ENCODE assay signal across 24 cellular contexts in genomic region chr10:1270490-1270889, GRCh38.
DNase-seq lines count a peak whose midpoint lies in the region; ATAC-seq and TF ChIP-seq lines count a peak whose summit lies in the region.
"Had no signal": no experiment of that assay in that cellular context is flagged by ENCODE, and none has a peak within 500 bp of the region (broad histone marks: within the 10 kb centered on the region; RNA-seq: fewer than 3 reads in every experiment).

No MANE protein-coding gene starts in this region.

- H3K4me1 ChIP-seq in endodermal cell (ENCODE audit: control insufficient read depth, insufficient read depth, low read length), result no peaks in the 10 kb centered on the region
- H3K4me1 ChIP-seq in neuronal stem cell (ENCODE audit: control insufficient read depth in 2 of 2, insufficient read depth in 1 of 2, low read depth in 1 of 2, low read length in 2 of 2), result no peaks in the 10 kb centered on the region

- H3K27me3 ChIP-seq in endodermal cell (ENCODE audit: control insufficient read depth, insufficient read depth, low read length, poor library complexity, severe bottlenecking), result no peaks in the 10 kb centered on the region
- H3K27me3 ChIP-seq in neuronal stem cell (ENCODE audit: control insufficient read depth in 3 of 3, insufficient read depth in 3 of 3, low read depth in 1 of 3, low read length in 3 of 3), result no peaks in the 10 kb centered on the region
- H3K27me3 ChIP-seq: BE2C, BLaER1 had no signal

- H3K9ac ChIP-seq in endodermal cell (ENCODE audit: extremely low read depth, low read length, poor library complexity, severe bottlenecking) (no peak overlapping the region), neuronal stem cell (ENCODE audit: low read depth, low read length, poor library complexity) (no peak overlapping the region)
- H3K9ac ChIP-seq: BLaER1 had no signal

- no peaks in the 10 kb centered on the region for H3K36me3 Mint-ChIP-seq in endodermal cell (ENCODE audit: low read depth)
- no peaks in the 10 kb centered on the region for H3K36me3 Mint-ChIP-seq in natural killer cell treated with Interleukin-12 subunit alpha and Interleukin-12 subunit beta and Interleukin-15 and Interleukin-18, amount 100 ng/mL, for 72 hours
- H3K36me3 Mint-ChIP-seq: CD14-positive monocyte; CD4-positive, alpha-beta memory T cell; CD4-positive, CD25-positive, alpha-beta regulatory T cell; CD8-positive, alpha-beta memory T cell had no signal

- H3K9me3 ChIP-seq in endodermal cell (ENCODE audit: control insufficient read depth, low read length), result no peaks in the 10 kb centered on the region
- H3K9me3 ChIP-seq in neuronal stem cell (replicated peaks in 1 of 2; ENCODE audit: control insufficient read depth in 2 of 2, insufficient read depth in 1 of 2, low read depth in 1 of 2, low read length in 2 of 2), result no peaks in the 10 kb centered on the region
- H3K9me3 ChIP-seq: BE2C, BLaER1 had no signal

- no peaks in the 10 kb centered on the region for H3K79me1 ChIP-seq in neuronal stem cell (ENCODE audit: low read depth, low read length)

- ATAC-seq in HG03565 (IDR thresholded peaks at IDR 0.05; ENCODE audit: unreplicated experiment) (no peak), HG03442 (IDR thresholded peaks at IDR 0.05; ENCODE audit: unreplicated experiment) (no peak)
- ATAC-seq in natural killer cell treated with Interleukin-12 subunit alpha and Interleukin-12 subunit beta and Interleukin-15 and Interleukin-18, amount 100 ng/mL, for 72 hours, result no peak
- ATAC-seq: GM12878 had no signal

- peaks cover 1% of the 10 kb centered on the region for H3K4me1 Mint-ChIP-seq in endodermal cell
- H3K4me1 Mint-ChIP-seq in natural killer cell treated with Interleukin-12 subunit alpha and Interleukin-12 subunit beta and Interleukin-15 and Interleukin-18, amount 100 ng/mL, for 72 hours (ENCODE audit: low read depth in 2 of 2), result no peaks in the 10 kb centered on the region
- H3K4me1 Mint-ChIP-seq: CD4-positive, CD25-positive, alpha-beta regulatory T cell; CD8-positive, alpha-beta memory T cell had no signal

- H4K8ac ChIP-seq in neuronal stem cell (ENCODE audit: low read depth, low read length), result no peak overlapping the region

- H3K27ac ChIP-seq in endodermal cell (ENCODE audit: low read depth, low read length) (no peak overlapping the region), neuronal stem cell (replicated peaks; ENCODE audit: low read length) (no peak overlapping the region)
- H3K27ac ChIP-seq: BLaER1 had no signal

- H3K36me3 ChIP-seq in endodermal cell (ENCODE audit: control insufficient read depth, insufficient read depth, low read length) (no peaks in the 10 kb centered on the region), neuronal stem cell (replicated peaks in 1 of 2; ENCODE audit: control insufficient read depth in 2 of 2, insufficient read depth in 2 of 2, low read length in 2 of 2) (no peaks in the 10 kb centered on the region)
- H3K36me3 ChIP-seq: BE2C, BLaER1 had no signal

- no peak overlapping the region for H2BK12ac ChIP-seq in neuronal stem cell (ENCODE audit: low read length)

- H3K18ac ChIP-seq in neuronal stem cell (ENCODE audit: low read length), result no peak overlapping the region

- H2BK120ac ChIP-seq in neuronal stem cell (ENCODE audit: low read depth, low read length), result no peak overlapping the region

- TF ChIP-seq CTCF in endodermal cell (conservative IDR thresholded peaks at IDR 0.05), result no peak

- no peak overlapping the region for H3K4me3 Mint-ChIP-seq in endodermal cell
- no peak overlapping the region for H3K4me3 Mint-ChIP-seq in natural killer cell treated with Interleukin-12 subunit alpha and Interleukin-12 subunit beta and Interleukin-15 and Interleukin-18, amount 100 ng/mL, for 72 hours
- H3K4me3 Mint-ChIP-seq: CD14-positive monocyte; CD4-positive, alpha-beta memory T cell; CD4-positive, CD25-positive, alpha-beta regulatory T cell; CD8-positive, alpha-beta memory T cell had no signal

- peak; percentile 26 for DNase-seq in endodermal cell
- DNase-seq in mucosa of gallbladder (ENCODE audit: low spot score), result peak; percentile 6
- DNase-seq in neuronal stem cell (ENCODE audit: low spot score), result no peak
- DNase-seq in natural killer cell treated with Interleukin-12 subunit alpha and Interleukin-12 subunit beta and Interleukin-15 and Interleukin-18, amount 100 ng/mL, for 72 hours (ENCODE audit: low spot score), result no peak
- DNase-seq: 8988T; ACHN; BE2C; C1 segment of cervical spinal cord; CD4-positive, alpha-beta memory T cell; CD4-positive, CD25-positive, alpha-beta regulatory T cell; CD8-positive, alpha-beta memory T cell; COR-L47; DMS 273 treated with DMSO at 0.1 percent for 48 hours; DMS153; DMS53; DMS79; DND-41; EL; GDM1 had no signal

- H3K27ac Mint-ChIP-seq in endodermal cell, result no peak overlapping the region
- H3K27ac Mint-ChIP-seq in natural killer cell treated with Interleukin-12 subunit alpha and Interleukin-12 subunit beta and Interleukin-15 and Interleukin-18, amount 100 ng/mL, for 72 hours, result no peak overlapping the region
- H3K27ac Mint-ChIP-seq: CD14-positive monocyte; CD4-positive, alpha-beta memory T cell had no signal

- H3K9me3 Mint-ChIP-seq in endodermal cell, result no peaks in the 10 kb centered on the region
- H3K9me3 Mint-ChIP-seq in natural killer cell treated with Interleukin-12 subunit alpha and Interleukin-12 subunit beta and Interleukin-15 and Interleukin-18, amount 100 ng/mL, for 72 hours, result no peaks in the 10 kb centered on the region
- H3K9me3 Mint-ChIP-seq: CD4-positive, CD25-positive, alpha-beta regulatory T cell; CD8-positive, alpha-beta memory T cell had no signal

- no peaks in the 10 kb centered on the region for H3K27me3 Mint-ChIP-seq in endodermal cell (ENCODE audit: insufficient read depth)
- H3K27me3 Mint-ChIP-seq in natural killer cell treated with Interleukin-12 subunit alpha and Interleukin-12 subunit beta and Interleukin-15 and Interleukin-18, amount 100 ng/mL, for 72 hours, result peaks cover 6 to 10% of the 10 kb centered on the region in 2 donors
- H3K27me3 Mint-ChIP-seq: CD4-positive, alpha-beta memory T cell had no signal

- H3K4me2 ChIP-seq in neuronal stem cell (ENCODE audit: insufficient read depth, low read length, poor library complexity, severe bottlenecking), result no peak overlapping the region
- H3K4me2 ChIP-seq: BLaER1 had no signal

- no peak overlapping the region for H3K4ac ChIP-seq in neuronal stem cell (ENCODE audit: low read length)

- H3K4me3 ChIP-seq in endodermal cell (ENCODE audit: low read length), result no peak overlapping the region
- no peak overlapping the region for H3K4me3 ChIP-seq in neuronal stem cell (ENCODE audit: low read length in 2 of 2)
- H3K4me3 ChIP-seq: BLaER1, GM12878 had no signal

- H4K91ac ChIP-seq in neuronal stem cell (ENCODE audit: low read depth, low read length, poor library complexity), result no peak overlapping the region

- H2AFZ ChIP-seq in neuronal stem cell (ENCODE audit: low read length), result no peak overlapping the region

- 89 to 95% methylated on average over 4 to 9 of the region's 9 CpGs for WGBS in endodermal cell (ENCODE audit: insufficient coverage in 1 of 2, insufficient read length in 1 of 2), 2 experiments
- WGBS in neuronal stem cell (ENCODE audit: extremely low coverage in 2 of 2, insufficient read length in 2 of 2, insufficient replicate concordance in 1 of 2), 2 donors, result no CpG with 5 or more reads among the region's 9 CpGs

- no peak overlapping the region for H3K14ac ChIP-seq in neuronal stem cell (ENCODE audit: low read length)

- no peak overlapping the region for H3K23ac ChIP-seq in neuronal stem cell (ENCODE audit: low read depth, low read length, poor library complexity)

- no peak overlapping the region for H2BK5ac ChIP-seq in neuronal stem cell (ENCODE audit: low read length)

- H2AK5ac ChIP-seq in neuronal stem cell (ENCODE audit: low read depth, low read length), result no peak overlapping the region

- H2BK15ac ChIP-seq in neuronal stem cell (ENCODE audit: low read length), result peak overlapping the region; percentile 16

Comparison
In these comparisons a context has a peak if more than half of its experiments do, and no peak if none do; other contexts are left out.
1. DNase-seq: peak in endodermal cell (single experiment) and mucosa of gallbladder (single experiment); none in neuronal stem cell (single experiment) and natural killer cell treated with Interleukin-12 subunit alpha and Interleukin-12 subunit beta and Interleukin-15 and Interleukin-18, amount 100 ng/mL, for 72 hours (single experiment).